Comparison of ENCODE assay signal across 8 cellular contexts in genomic region chrX:106999002-106999975, GRCh38. TPM values are rescaled to one million over a fixed set of nuclear protein-coding genes. Genes with fewer than 3 reads are reported as not detected.
DNase-seq lines count a peak whose midpoint lies in the region; ATAC-seq and TF ChIP-seq lines count a peak whose summit lies in the region.

No MANE protein-coding gene starts in this region.

- intact Hi-C loops in left ventricle myocardium inferior (cut with micrococcal nuclease), result no loop called here
- intact Hi-C loops in prostate gland (cut with DNase I), result loop anchor here (10.0 kb wide), 1 partner anchor 626 kb away; the partner anchor contains the start of gene PRPS1
- intact Hi-C loops in posterior vena cava (cut with DNase I), result no loop called here

- peak overlapping the region; percentile 45 for H3K9ac ChIP-seq in SK-N-MC (ENCODE audit: insufficient read length)

- TF ChIP-seq POLR2A in prostate gland (IDR thresholded peaks at IDR 0.05), result no peak

- H3K4me1 ChIP-seq in left ventricle myocardium inferior, result peaks cover 5% of the 10 kb centered on the region
- H3K4me1 ChIP-seq in prostate gland (replicated peaks), result no peaks in the 10 kb centered on the region

- H3K27me3 ChIP-seq in left ventricle myocardium inferior (ENCODE audit: low read depth) (no peaks in the 10 kb centered on the region), prostate gland (replicated peaks; ENCODE audit: insufficient read depth) (no peaks in the 10 kb centered on the region)

- in situ Hi-C loops in Caki2 (cut with HindIII; ENCODE audit: low pct_unique_long_range_greater_than_20kb, low sequenced_read_pairs), result no loop called here

- no peaks in the 10 kb centered on the region for H3K9me3 ChIP-seq in SK-N-MC (ENCODE audit: low read depth, low read length)
- H3K9me3 ChIP-seq in left ventricle myocardium inferior (replicated peaks), result no peaks in the 10 kb centered on the region
- no peaks in the 10 kb centered on the region for H3K9me3 ChIP-seq in prostate gland

- peak; percentile 66 for TF ChIP-seq RAD21 in Ishikawa (IDR thresholded peaks at IDR 0.05; ENCODE audit: low read depth)

- peak overlapping the region; percentile 78 for H3K4me3 ChIP-seq in SK-N-MC
- H3K4me3 ChIP-seq in left ventricle myocardium inferior, result peak overlapping the region; percentile 73
- peak overlapping the region; percentile 47 to 50 for H3K4me3 ChIP-seq in prostate gland

- ATAC-seq in GM21515 (IDR thresholded peaks at IDR 0.05; ENCODE audit: unreplicated experiment), result peak; percentile 32

- TF ChIP-seq EP300 in Ishikawa (IDR thresholded peaks at IDR 0.05; ENCODE audit: borderline replicate concordance), result no peak

- H3K36me3 ChIP-seq in SK-N-MC (ENCODE audit: insufficient read depth, low read length) (no peaks in the 10 kb centered on the region), left ventricle myocardium inferior (no peaks in the 10 kb centered on the region), prostate gland (no peaks in the 10 kb centered on the region)

- peak; percentile 55 for TF ChIP-seq CTCF in left ventricle myocardium inferior (IDR thresholded peaks at IDR 0.05; ENCODE audit: borderline replicate concordance)
- peak in 3 of 4 experiments; percentile 28 to 43 (median 41) for TF ChIP-seq CTCF in prostate gland (IDR thresholded peaks at IDR 0.05)

- 0% methylated on average over 21 of the region's 88 CpGs for WGBS in prostate gland

- DNase-seq in Caki2 (ENCODE audit: low read depth) (peak; percentile 53), SK-N-MC (ENCODE audit: low read depth, low spot score) (no peak), amniotic stem cell (lab: John Stamatoyannopoulos, UW) (peak; percentile 28), left ventricle myocardium inferior (peak; percentile 40), prostate gland (ENCODE audit: low spot score) (peak; percentile 48), posterior vena cava (ENCODE audit: low spot score) (no peak)

- no peak overlapping the region for H3K27ac ChIP-seq in SK-N-MC
- H3K27ac ChIP-seq in left ventricle myocardium inferior (replicated peaks), result peak overlapping the region; percentile 63
- peak overlapping the region; percentile 63 to 70 for H3K27ac ChIP-seq in prostate gland

TF ChIP-seq in Ishikawa, 13 proteins besides CTCF, POLR2A, EP300 and RAD21:
- TF ChIP-seq EGR1 (IDR thresholded peaks at IDR 0.05) (no peak), FOXM1 (IDR thresholded peaks at IDR 0.05; ENCODE audit: borderline replicate concordance, low read depth) (peak; percentile 57; the same call in 1 of the 2 replicates), MAX (IDR thresholded peaks at IDR 0.05) (no peak), CEBPB (IDR thresholded peaks at IDR 0.05) (no peak), NFIC (IDR thresholded peaks at IDR 0.05) (no peak), REST (IDR thresholded peaks at IDR 0.05; ENCODE audit: low read depth) (no peak), TAF1 (IDR thresholded peaks at IDR 0.05; ENCODE audit: low read depth) (no peak), YY1 (IDR thresholded peaks at IDR 0.05; ENCODE audit: low read depth) (no peak)

RNA-seq across cellular contexts. Expression of gene MORC4, which starts 0.7 kb away (rescaled TPM):
- total RNA-seq in Caki2 (2014; rRNA removed; shearing (Covaris generic); ENCODE audit: low replicate concordance), result 5.3 and 6.8 TPM in 2 replicates
- total RNA-seq in left ventricle myocardium inferior, result 2.6 TPM
- 10 to 100 TPM; 20.4 to 36.1 TPM for total RNA-seq in prostate gland
- total RNA-seq in posterior vena cava, result 10 to 100 TPM; 19.8 TPM

Comparison
In these comparisons a context has a peak if more than half of its experiments do, and no peak if none do; other contexts are left out.
1. DNase-seq: peak in Caki2 (single experiment), amniotic stem cell (single experiment), left ventricle myocardium inferior (single experiment) and prostate gland (single experiment); none in SK-N-MC (single experiment) and posterior vena cava (single experiment).
2. Peak in every context shown above with its lines, with median percentiles within 50 percentile points of each other: H3K4me3 ChIP-seq.